Comparison of ENCODE assay signal across 26 cellular contexts in genomic region chr14:23863836-23864235, GRCh38.
"Had no signal": no experiment of that assay in that cellular context is flagged by ENCODE, and none has a peak within 500 bp of the region (broad histone marks: within the 10 kb centered on the region; RNA-seq: fewer than 3 reads in every experiment).

No MANE protein-coding gene starts in this region.

- H3K4me2 ChIP-seq: neural progenitor cell had no signal

- H2AFZ ChIP-seq: neural progenitor cell, parathyroid adenoma had no signal

- H3K27ac Mint-ChIP-seq: naive B cell; natural killer cell; nephron progenitor cell; neural progenitor cell; stimulated activated effector memory CD8-positive, alpha-beta T cell treated with anti-CD3 and anti-CD28 coated beads, Interleukin-12 subunit alpha, Interleukin-12 subunit beta, amount 100 ng/mL, for 72 hours; stimulated activated naive CD8-positive, alpha-beta T cell treated with anti-CD3 and anti-CD28 coated beads, Interleukin-15, amount 100 ng/mL, for 72 hours had no signal

- H3K79me2 ChIP-seq: parathyroid adenoma had no signal

- H3K27me3 ChIP-seq: neural progenitor cell, neutrophil, right atrium auricular region, right lobe of liver, spleen, upper lobe of right lung had no signal

- ATAC-seq: left colon; mucosa of descending colon; natural killer cell; right lobe of liver; stimulated activated effector memory CD8-positive, alpha-beta T cell treated with anti-CD3 and anti-CD28 coated beads, Interleukin-12 subunit alpha, Interleukin-12 subunit beta, amount 100 ng/mL, for 72 hours; stimulated activated naive CD8-positive, alpha-beta T cell treated with anti-CD3 and anti-CD28 coated beads, Interleukin-15, amount 100 ng/mL, for 72 hours; upper lobe of right lung had no signal

- H3K36me3 Mint-ChIP-seq: naive B cell; natural killer cell; neural progenitor cell; stimulated activated effector memory CD8-positive, alpha-beta T cell treated with anti-CD3 and anti-CD28 coated beads, Interleukin-12 subunit alpha, Interleukin-12 subunit beta, amount 100 ng/mL, for 72 hours had no signal

- H3K4me1 ChIP-seq: neural progenitor cell, parathyroid adenoma, psoas muscle, right atrium auricular region, right lobe of liver, upper lobe of right lung had no signal

- H3K27ac ChIP-seq: neural progenitor cell, neutrophil, parathyroid adenoma, psoas muscle, right atrium auricular region, right lobe of liver, spleen, upper lobe of right lung had no signal

- H3K9ac ChIP-seq: neural progenitor cell, parathyroid adenoma had no signal

- H3K36me3 ChIP-seq: left ventricle myocardium inferior, neural progenitor cell, neutrophil, right atrium auricular region, right lobe of liver, spleen, upper lobe of right lung had no signal

- H3K9me3 ChIP-seq: left ventricle myocardium inferior, mucosa of descending colon, neutrophil, psoas muscle, right atrium auricular region, right lobe of liver, spleen, upper lobe of right lung had no signal

- H3K4me1 Mint-ChIP-seq: naive B cell; natural killer cell; stimulated activated effector memory CD8-positive, alpha-beta T cell treated with anti-CD3 and anti-CD28 coated beads, Interleukin-12 subunit alpha, Interleukin-12 subunit beta, amount 100 ng/mL, for 72 hours; stimulated activated naive CD8-positive, alpha-beta T cell treated with anti-CD3 and anti-CD28 coated beads, Interleukin-15, amount 100 ng/mL, for 72 hours had no signal

- DNase-seq: head of caudate nucleus; hippocampal formation; left colon; left ventricle myocardium inferior; mesendoderm; midbrain; mucosa of descending colon; naive B cell; natural killer cell; nephron progenitor cell; occipital lobe; psoas muscle; right lobe of liver; small intestine; spleen; stimulated activated CD4-positive, alpha-beta T cell treated with anti-CD3 and anti-CD28 coated beads, Interleukin-4, amount 100 ng/mL, for 24 hours; stimulated activated naive CD4-positive, alpha-beta T cell; stimulated activated naive CD8-positive, alpha-beta T cell treated with anti-CD3 and anti-CD28 coated beads, Interleukin-15, amount 100 ng/mL, for 72 hours; substantia nigra; upper lobe of right lung had no signal

- H3K4me3 Mint-ChIP-seq: naive B cell; natural killer cell; nephron progenitor cell; neural progenitor cell; stimulated activated effector memory CD8-positive, alpha-beta T cell treated with anti-CD3 and anti-CD28 coated beads, Interleukin-12 subunit alpha, Interleukin-12 subunit beta, amount 100 ng/mL, for 72 hours; stimulated activated naive CD8-positive, alpha-beta T cell treated with anti-CD3 and anti-CD28 coated beads, Interleukin-15, amount 100 ng/mL, for 72 hours had no signal

- H3K4me3 ChIP-seq: left ventricle myocardium inferior, lung, mucosa of descending colon, neural progenitor cell, psoas muscle, right atrium auricular region, right lobe of liver, spleen, upper lobe of right lung had no signal

- H3K9me3 Mint-ChIP-seq: naive B cell; natural killer cell; neural progenitor cell; stimulated activated effector memory CD8-positive, alpha-beta T cell treated with anti-CD3 and anti-CD28 coated beads, Interleukin-12 subunit alpha, Interleukin-12 subunit beta, amount 100 ng/mL, for 72 hours; stimulated activated naive CD8-positive, alpha-beta T cell treated with anti-CD3 and anti-CD28 coated beads, Interleukin-15, amount 100 ng/mL, for 72 hours had no signal
